ENCODE assay signal across 14 cellular contexts in the genomic region with DNA sequence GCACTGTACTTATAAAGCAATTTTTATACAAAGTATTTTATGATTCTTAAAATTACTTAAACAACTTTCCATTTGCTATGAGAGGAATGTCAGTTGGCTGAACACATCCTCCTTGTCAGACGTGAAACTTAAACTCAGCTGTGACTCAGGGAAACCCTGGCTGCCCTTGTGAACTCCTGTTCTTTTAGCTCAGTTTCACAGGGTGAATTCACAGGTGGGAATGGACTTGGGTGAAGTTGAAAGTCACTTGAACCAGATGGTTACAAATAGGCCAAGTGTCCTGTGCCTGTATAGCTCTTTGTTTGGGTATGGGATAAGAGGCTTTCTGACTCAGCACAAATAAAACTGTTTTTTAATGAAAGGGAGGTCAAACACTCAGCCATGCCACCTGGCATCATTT.
DNase-seq lines count a peak whose midpoint lies in the region; ATAC-seq and TF ChIP-seq lines count a peak whose summit lies in the region.
"Had no signal": no experiment of that assay in that cellular context is flagged by ENCODE, and none has a peak within 500 bp of the region (broad histone marks: within the 10 kb centered on the region; RNA-seq: fewer than 3 reads in every experiment).

No MANE protein-coding gene starts in this region.

- ATAC-seq in HG03045 (IDR thresholded peaks at IDR 0.05; ENCODE audit: unreplicated experiment): no peak

- no peaks in the 10 kb centered on the region for H3K27me3 Mint-ChIP-seq in nephron (ENCODE audit: low read depth)
- H3K27me3 Mint-ChIP-seq: activated CD4-positive, alpha-beta T cell treated with anti-CD3 and anti-CD28 coated beads, Interleukin-2, amount 10 ng/mL, durations not matched to agents 24 days and 14 days had no signal

- H3K9me3 Mint-ChIP-seq in nephron: peaks cover 11% of the 10 kb centered on the region
- H3K9me3 Mint-ChIP-seq: activated CD4-positive, alpha-beta T cell treated with anti-CD3 and anti-CD28 coated beads, Interleukin-2, amount 10 ng/mL, durations not matched to agents 24 days and 14 days had no signal

- no peak overlapping the region for H2BK5ac ChIP-seq in neuronal stem cell (ENCODE audit: low read length)

- no peaks in the 10 kb centered on the region for H3K27me3 ChIP-seq in neuronal stem cell (ENCODE audit: control insufficient read depth in 3 of 3, insufficient read depth in 3 of 3, low read depth in 1 of 3, low read length in 3 of 3)
- H3K27me3 ChIP-seq: colonic mucosa, tibial nerve had no signal

- WGBS in neuronal stem cell (ENCODE audit: extremely low coverage in 2 of 2, insufficient read length in 2 of 2, insufficient replicate concordance in 1 of 2), 2 donors: no CpG with 5 or more reads among the region's 1 CpG

- H2AFZ ChIP-seq in neuronal stem cell (ENCODE audit: low read length): no peak overlapping the region

- H3K4me2 ChIP-seq in neuronal stem cell (ENCODE audit: insufficient read depth, low read length, poor library complexity, severe bottlenecking): no peak overlapping the region

- no peak overlapping the region for H3K23ac ChIP-seq in neuronal stem cell (ENCODE audit: low read depth, low read length, poor library complexity)

- H3K79me1 ChIP-seq in neuronal stem cell (ENCODE audit: low read depth, low read length): no peaks in the 10 kb centered on the region

- H3K14ac ChIP-seq in neuronal stem cell (ENCODE audit: low read length): no peak overlapping the region

- no peaks in the 10 kb centered on the region for H3K36me3 Mint-ChIP-seq in nephron (ENCODE audit: low read depth)

- TF ChIP-seq CTCF in choroid plexus epithelial cell (conservative IDR thresholded peaks at IDR 0.05; ENCODE audit: low read depth, low read length) (no peak), nephron (IDR thresholded peaks at IDR 0.05; ENCODE audit: unreplicated experiment in 3 of 3) (no peak)

- no peak overlapping the region for H3K4ac ChIP-seq in neuronal stem cell (ENCODE audit: low read length)

- no peak overlapping the region for H4K91ac ChIP-seq in neuronal stem cell (ENCODE audit: low read depth, low read length, poor library complexity)

- no peak overlapping the region for H2BK15ac ChIP-seq in neuronal stem cell (ENCODE audit: low read length)

- H3K9me3 ChIP-seq in neuronal stem cell (replicated peaks in 1 of 2; ENCODE audit: control insufficient read depth in 2 of 2, insufficient read depth in 1 of 2, low read depth in 1 of 2, low read length in 2 of 2): no peaks in the 10 kb centered on the region
- H3K9me3 ChIP-seq: colonic mucosa had no signal

- no peak overlapping the region for H3K9ac ChIP-seq in neuronal stem cell (ENCODE audit: low read depth, low read length, poor library complexity)

- no peak overlapping the region for H3K27ac ChIP-seq in neuronal stem cell (replicated peaks; ENCODE audit: low read length)
- H3K27ac ChIP-seq: colonic mucosa, tibial nerve had no signal

- peak; percentile 29 for DNase-seq in AG20443 (ENCODE audit: low spot score)
- peak; percentile 3 for DNase-seq in NCI-H1092 (lab: John Stamatoyannopoulos, UW)
- peak; percentile 92 for DNase-seq in choroid plexus epithelial cell (ENCODE audit: low read depth)
- no peak for DNase-seq in SKM-1 treated with dmso at 0.1 percent for 144 hours (lab: John Stamatoyannopoulos, UW; ENCODE audit: unreplicated experiment)
- DNase-seq in neuronal stem cell (ENCODE audit: low spot score): no peak
- DNase-seq in effector CD4-positive, alpha-beta T cell: no peak
- DNase-seq: activated CD4-positive, alpha-beta T cell treated with anti-CD3 and anti-CD28 coated beads, Interleukin-2, amount 10 ng/mL, durations not matched to agents 24 days and 14 days; activated effector memory CD4-positive, alpha-beta T cell treated with anti-CD3 and anti-CD28 coated beads, Interleukin-2, amount 50 U/mL, for 16 hours; colonic mucosa; NCI-H524 treated with DMSO at 0.1 percent for 48 hours; T-helper 1 cell had no signal

- H3K18ac ChIP-seq in neuronal stem cell (ENCODE audit: low read length): no peak overlapping the region

- H4K8ac ChIP-seq in neuronal stem cell (ENCODE audit: low read depth, low read length): no peak overlapping the region

- H2BK120ac ChIP-seq in neuronal stem cell (ENCODE audit: low read depth, low read length): no peak overlapping the region

- peak overlapping the region; percentile 52 to 79 (median 77) for H3K27ac Mint-ChIP-seq in nephron
- H3K27ac Mint-ChIP-seq: activated CD4-positive, alpha-beta T cell treated with anti-CD3 and anti-CD28 coated beads, Interleukin-2, amount 10 ng/mL, durations not matched to agents 24 days and 14 days had no signal

- H3K4me1 ChIP-seq in neuronal stem cell (ENCODE audit: control insufficient read depth in 2 of 2, insufficient read depth in 1 of 2, low read depth in 1 of 2, low read length in 2 of 2): no peaks in the 10 kb centered on the region
- H3K4me1 ChIP-seq: colonic mucosa, tibial nerve had no signal

- H2AK5ac ChIP-seq in neuronal stem cell (ENCODE audit: low read depth, low read length): no peak overlapping the region

- H3K4me3 ChIP-seq in choroid plexus epithelial cell (ENCODE audit: low read depth, low read length): no peak overlapping the region
- no peak overlapping the region for H3K4me3 ChIP-seq in neuronal stem cell (ENCODE audit: low read length in 2 of 2)
- H3K4me3 ChIP-seq: colonic mucosa, tibial nerve had no signal

- H2BK12ac ChIP-seq in neuronal stem cell (ENCODE audit: low read length): no peak overlapping the region

- H3K36me3 ChIP-seq in neuronal stem cell (replicated peaks in 1 of 2; ENCODE audit: control insufficient read depth in 2 of 2, insufficient read depth in 2 of 2, low read length in 2 of 2): no peaks in the 10 kb centered on the region
- H3K36me3 ChIP-seq: colonic mucosa, tibial nerve had no signal

- H3K4me1 Mint-ChIP-seq in nephron: peaks cover 43% of the 10 kb centered on the region
- H3K4me1 Mint-ChIP-seq: activated CD4-positive, alpha-beta T cell treated with anti-CD3 and anti-CD28 coated beads, Interleukin-2, amount 10 ng/mL, durations not matched to agents 24 days and 14 days had no signal

- peak overlapping the region in 1 of 3 experiments; percentile 70 for H3K4me3 Mint-ChIP-seq in nephron
- H3K4me3 Mint-ChIP-seq: activated CD4-positive, alpha-beta T cell treated with anti-CD3 and anti-CD28 coated beads, Interleukin-2, amount 10 ng/mL, durations not matched to agents 24 days and 14 days had no signal

Comparison
In these comparisons a context has a peak if more than half of its experiments do, and no peak if none do; other contexts are left out.
1. DNase-seq: peak in AG20443 (single experiment), NCI-H1092 (single experiment) and choroid plexus epithelial cell (single experiment); none in SKM-1 treated with dmso at 0.1 percent for 144 hours (single experiment), neuronal stem cell (single experiment) and effector CD4-positive, alpha-beta T cell (single experiment).